Comparison of ENCODE assay signal across 9 cellular contexts in the genomic region with DNA sequence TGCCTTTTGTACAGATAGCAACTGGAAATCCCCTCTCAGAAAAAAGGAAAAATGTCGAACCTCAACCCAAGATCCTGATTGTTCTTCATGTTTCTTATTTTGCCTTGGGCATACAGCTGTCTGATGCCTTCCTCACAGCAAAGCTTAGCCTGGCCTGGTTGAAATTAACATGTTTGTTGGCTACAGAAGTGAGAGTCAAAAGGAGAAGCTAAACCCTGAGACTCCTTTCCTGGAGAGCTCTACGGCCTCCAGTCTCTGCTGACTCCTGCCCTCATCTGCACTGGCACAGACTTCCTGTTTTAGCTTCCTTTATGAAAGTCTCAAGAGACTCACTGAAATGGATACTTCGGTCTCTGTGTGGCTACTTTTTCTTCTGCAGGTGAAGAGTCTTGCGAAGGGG.
DNase-seq lines count a peak whose midpoint lies in the region; ATAC-seq, FAIRE-seq and TF ChIP-seq lines count a peak whose summit lies in the region.
"Had no signal": no experiment of that assay in that cellular context is flagged by ENCODE, and none has a peak within 500 bp of the region (broad histone marks: within the 10 kb centered on the region; RNA-seq: fewer than 3 reads in every experiment).

No MANE protein-coding gene starts in this region.

- no peak for TF ChIP-seq CTCF in D721Med (IDR thresholded peaks at IDR 0.05; ENCODE audit: insufficient read depth, missing control alignments)

- no peaks in the 10 kb centered on the region; the same call in 1 of the 2 replicates for H3K27me3 ChIP-seq in MG63

- no peak overlapping the region for H3K4me3 Mint-ChIP-seq in effector memory CD8-positive, alpha-beta T cell
- H3K4me3 Mint-ChIP-seq in activated CD4-positive, alpha-beta T cell treated with anti-CD3 and anti-CD28 coated beads, Interleukin-2, amount 10 ng/mL, durations not matched to agents 24 days and 14 days: no peak overlapping the region

- in situ Hi-C loops in G401 (cut with HindIII; ENCODE audit: low sequenced_read_pairs): no loop called here

- peaks cover 3% of the 10 kb centered on the region for H3K36me3 Mint-ChIP-seq in effector memory CD8-positive, alpha-beta T cell (ENCODE audit: insufficient read depth)
- no peaks in the 10 kb centered on the region for H3K36me3 Mint-ChIP-seq in activated CD4-positive, alpha-beta T cell treated with anti-CD3 and anti-CD28 coated beads, Interleukin-2, amount 10 ng/mL, durations not matched to agents 24 days and 14 days (ENCODE audit: low read depth)

- H3K9me3 ChIP-seq in MG63: no peaks in the 10 kb centered on the region

- peaks cover 3 to 18% of the 10 kb centered on the region in 2 donors for H3K4me1 Mint-ChIP-seq in effector memory CD8-positive, alpha-beta T cell (ENCODE audit: low read depth in 2 of 2)
- peaks cover 8% of the 10 kb centered on the region for H3K4me1 Mint-ChIP-seq in activated CD4-positive, alpha-beta T cell treated with anti-CD3 and anti-CD28 coated beads, Interleukin-2, amount 10 ng/mL, durations not matched to agents 24 days and 14 days

- no peaks in the 10 kb centered on the region for H3K36me3 ChIP-seq in MG63

- no peaks in the 10 kb centered on the region for H3K27me3 Mint-ChIP-seq in effector memory CD8-positive, alpha-beta T cell
- H3K27me3 Mint-ChIP-seq in activated CD4-positive, alpha-beta T cell treated with anti-CD3 and anti-CD28 coated beads, Interleukin-2, amount 10 ng/mL, durations not matched to agents 24 days and 14 days: peaks cover 3% of the 10 kb centered on the region

- intact Hi-C loops in activated CD4-positive, alpha-beta T cell treated with anti-CD3 and anti-CD28 coated beads, Interleukin-2, amount 10 ng/mL, durations not matched to agents 24 days and 14 days (cut with micrococcal nuclease): no loop called here

- peak; percentile 2 for DNase-seq in G401 (ENCODE audit: low spot score)
- no peak for DNase-seq in effector memory CD8-positive, alpha-beta T cell
- DNase-seq in MG63: no peak
- no peak for DNase-seq in D721Med (ENCODE audit: insufficient read length, low spot score)
- DNase-seq in NCI-H1105 (lab: John Stamatoyannopoulos, UW): no peak
- no peak for DNase-seq in activated CD4-positive, alpha-beta T cell treated with anti-CD3 and anti-CD28 coated beads, Interleukin-2, amount 10 ng/mL, durations not matched to agents 24 days and 14 days
- DNase-seq: NK-92 treated with Interleukin-12 subunit alpha and Interleukin-12 subunit beta, amount 100 ng/mL, for 24 hours had no signal

- peak overlapping the region in 1 of 2 donors; percentile 39 for H3K27ac Mint-ChIP-seq in effector memory CD8-positive, alpha-beta T cell
- H3K27ac Mint-ChIP-seq in activated CD4-positive, alpha-beta T cell treated with anti-CD3 and anti-CD28 coated beads, Interleukin-2, amount 10 ng/mL, durations not matched to agents 24 days and 14 days: no peak overlapping the region

- no peaks in the 10 kb centered on the region for H3K9me3 Mint-ChIP-seq in effector memory CD8-positive, alpha-beta T cell
- H3K9me3 Mint-ChIP-seq in activated CD4-positive, alpha-beta T cell treated with anti-CD3 and anti-CD28 coated beads, Interleukin-2, amount 10 ng/mL, durations not matched to agents 24 days and 14 days: peaks cover 3% of the 10 kb centered on the region

- FAIRE-seq in D721Med (lab: Jason Lieb, UNC): no peak

- peak; percentile 91 for ATAC-seq in GM21367 (IDR thresholded peaks at IDR 0.05; ENCODE audit: unreplicated experiment)
- ATAC-seq in HG03432 (IDR thresholded peaks at IDR 0.05; ENCODE audit: unreplicated experiment): peak; percentile 81
- ATAC-seq in effector memory CD8-positive, alpha-beta T cell (replicated peaks): peak; percentile 62

- H3K4me3 ChIP-seq in MG63: no peak overlapping the region
